ENCODE assay signal across 7 cellular contexts in the genomic region with DNA sequence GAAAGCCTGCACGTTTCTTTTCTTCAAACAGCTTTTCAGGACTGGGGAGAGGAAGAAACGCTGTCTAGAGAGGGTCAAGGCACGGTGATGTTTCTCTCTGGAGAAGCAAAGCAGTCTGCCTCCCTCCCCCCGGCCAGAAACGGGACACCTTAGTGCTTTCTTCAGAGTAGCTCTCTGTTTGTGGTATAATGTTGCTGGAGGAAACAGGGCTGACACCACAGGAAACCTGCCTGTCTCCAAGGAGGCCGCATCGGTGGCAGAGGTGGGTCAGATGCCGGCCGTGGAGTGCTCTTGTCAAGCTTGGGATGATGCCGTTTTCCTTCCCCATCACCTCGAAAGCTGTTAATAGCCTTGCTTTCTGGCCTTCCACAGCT.
DNase-seq lines count a peak whose midpoint lies in the region; ATAC-seq, FAIRE-seq and TF ChIP-seq lines count a peak whose summit lies in the region.

No MANE protein-coding gene starts in this region.

- peak overlapping the region; percentile 83 for H3K4me2 ChIP-seq in PC-9

- peaks cover 5% of the 10 kb centered on the region; the same call in 1 of the 2 replicates for H3K79me2 ChIP-seq in PC-9 (ENCODE audit: low read depth)

- H3K27me3 Mint-ChIP-seq in activated T-helper 2 cell treated with anti-CD3 and anti-CD28 coated beads, Interferon-gamma antibody, Interleukin-2, Interleukin-4, amounts not matched to agents 10 μg/mL and 5 μg/mL and 100 μg/mL, durations not matched to agents 14 hours and 24 hours and 36 hours (ENCODE audit: low read depth) = no peaks in the 10 kb centered on the region
- no peaks in the 10 kb centered on the region for H3K27me3 Mint-ChIP-seq in osteocyte (ENCODE audit: unreplicated experiment)

- no peaks in the 10 kb centered on the region for H4K20me1 ChIP-seq in PC-9 (ENCODE audit: insufficient read depth)

- no peak for TF ChIP-seq POLR2A in H54 (IDR thresholded peaks at IDR 0.05; ENCODE audit: low read depth, low read length)

- peaks cover 9% of the 10 kb centered on the region; the same call in 1 of the 2 replicates for H3K9me3 ChIP-seq in PC-9 (ENCODE audit: insufficient read depth, low read depth)
- H3K9me3 ChIP-seq in thymus (ENCODE audit: control insufficient read depth) = no peaks in the 10 kb centered on the region

- H3K27ac ChIP-seq in PC-9 = peak overlapping the region; percentile 96
- H3K27ac ChIP-seq in thymus (ENCODE audit: low read depth) = peak overlapping the region; percentile 85

- DNase-seq in PC-9 (peak in 1 of 2 experiments; percentile 72), left kidney (ENCODE audit: low read depth, low spot score) (peak; percentile 96), H54 (ENCODE audit: insufficient read length, low spot score) (no peak), osteocyte (ENCODE audit: extremely low spot score, unreplicated experiment) (no peak)
- DNase-seq in activated T-helper 2 cell treated with anti-CD3 and anti-CD28 coated beads, Interferon-gamma antibody, Interleukin-2, Interleukin-4, amounts not matched to agents 10 μg/mL and 5 μg/mL and 100 μg/mL, durations not matched to agents 14 hours and 24 hours and 36 hours (ENCODE audit: low spot score) = peak; percentile 34

- peaks cover 55% of the 10 kb centered on the region for H3K36me3 Mint-ChIP-seq in activated T-helper 2 cell treated with anti-CD3 and anti-CD28 coated beads, Interferon-gamma antibody, Interleukin-2, Interleukin-4, amounts not matched to agents 10 μg/mL and 5 μg/mL and 100 μg/mL, durations not matched to agents 14 hours and 24 hours and 36 hours (ENCODE audit: low read depth)
- H3K36me3 Mint-ChIP-seq in osteocyte (ENCODE audit: unreplicated experiment) = peaks cover 11% of the 10 kb centered on the region

- peaks cover 86% of the 10 kb centered on the region for H3K4me1 ChIP-seq in PC-9 (replicated peaks; ENCODE audit: insufficient read depth)
- H3K4me1 ChIP-seq in thymus (ENCODE audit: control insufficient read depth, insufficient read depth, low read length) = peaks cover 81% of the 10 kb centered on the region

- H3K9me3 Mint-ChIP-seq in activated T-helper 2 cell treated with anti-CD3 and anti-CD28 coated beads, Interferon-gamma antibody, Interleukin-2, Interleukin-4, amounts not matched to agents 10 μg/mL and 5 μg/mL and 100 μg/mL, durations not matched to agents 14 hours and 24 hours and 36 hours = no peaks in the 10 kb centered on the region
- H3K9me3 Mint-ChIP-seq in osteocyte (ENCODE audit: unreplicated experiment) = no peaks in the 10 kb centered on the region

- POLR2A ChIA-PET in PC-9 (lab: Charles Lee; ENCODE audit: unreplicated experiment) = interaction anchor here (0.7 to 1.5 kb wide), 6 partner anchors 8 to 140 kb away, joined by 3 to 18 read pairs (median 8); no protein-coding TSS in a partner anchor

- H3K36me3 ChIP-seq in PC-9 (ENCODE audit: low read depth) (peaks cover 3% of the 10 kb centered on the region; the same call in 1 of the 2 replicates), thymus (ENCODE audit: control insufficient read depth, insufficient read depth) (peaks cover 7% of the 10 kb centered on the region)

- peak overlapping the region; percentile 29; the same call in 1 of the 2 replicates for H3K4me3 ChIP-seq in PC-9
- H3K4me3 ChIP-seq in thymus (ENCODE audit: low read length) = no peak overlapping the region

- TSS peak; percentile 80 for BruUV-seq in PC-9 (replicated peaks; lab: Mats Ljungman, UMichigan)

- no peak for FAIRE-seq in H54 (lab: Jason Lieb, UNC)

- H2AFZ ChIP-seq in PC-9 = no peak overlapping the region

- H3F3A ChIP-seq in PC-9 (ENCODE audit: insufficient read depth, low read depth) = peaks cover 76% of the 10 kb centered on the region

- WGBS in thymus = 2% methylated on average over 11 of the region's 11 CpGs

- H3K27me3 ChIP-seq in PC-9 (ENCODE audit: insufficient read depth, low read depth) = no peaks in the 10 kb centered on the region
- H3K27me3 ChIP-seq in thymus (ENCODE audit: control insufficient read depth, insufficient read depth) = no peaks in the 10 kb centered on the region

- no peak for ATAC-seq in HG02981 (IDR thresholded peaks at IDR 0.05; ENCODE audit: unreplicated experiment)

- CTCF ChIA-PET in PC-9 (lab: Charles Lee) = no interaction called here

- no peaks in the 10 kb centered on the region for H3K9me2 ChIP-seq in PC-9 (ENCODE audit: insufficient read depth)

- intact Hi-C loops in PC-9 (cut with micrococcal nuclease; ENCODE audit: unreplicated experiment) = loop anchor here (1.0 to 5.0 kb wide), 10 partner anchors 8 to 164 kb away; no protein-coding TSS in a partner anchor
- intact Hi-C loops in activated T-helper 2 cell treated with anti-CD3 and anti-CD28 coated beads, Interferon-gamma antibody, Interleukin-2, Interleukin-4, amounts not matched to agents 10 μg/mL and 5 μg/mL and 100 μg/mL, durations not matched to agents 14 hours and 24 hours and 36 hours (cut with micrococcal nuclease) = no loop called here

- H3K4me1 Mint-ChIP-seq in activated T-helper 2 cell treated with anti-CD3 and anti-CD28 coated beads, Interferon-gamma antibody, Interleukin-2, Interleukin-4, amounts not matched to agents 10 μg/mL and 5 μg/mL and 100 μg/mL, durations not matched to agents 14 hours and 24 hours and 36 hours (ENCODE audit: low read depth) = peaks cover 74% of the 10 kb centered on the region
- peaks cover 45% of the 10 kb centered on the region for H3K4me1 Mint-ChIP-seq in osteocyte (ENCODE audit: unreplicated experiment)

- peak overlapping the region; percentile 87 for H3K27ac Mint-ChIP-seq in activated T-helper 2 cell treated with anti-CD3 and anti-CD28 coated beads, Interferon-gamma antibody, Interleukin-2, Interleukin-4, amounts not matched to agents 10 μg/mL and 5 μg/mL and 100 μg/mL, durations not matched to agents 14 hours and 24 hours and 36 hours
- no peak overlapping the region for H3K27ac Mint-ChIP-seq in osteocyte (ENCODE audit: unreplicated experiment)

- TF ChIP-seq CTCF in PC-9 (conservative IDR thresholded peaks at IDR 0.05) = no peak
- no peak for TF ChIP-seq CTCF in osteocyte (IDR thresholded peaks at IDR 0.05)

- no peak overlapping the region for H3K4me3 Mint-ChIP-seq in activated T-helper 2 cell treated with anti-CD3 and anti-CD28 coated beads, Interferon-gamma antibody, Interleukin-2, Interleukin-4, amounts not matched to agents 10 μg/mL and 5 μg/mL and 100 μg/mL, durations not matched to agents 14 hours and 24 hours and 36 hours (ENCODE audit: low read depth)
- no peak overlapping the region for H3K4me3 Mint-ChIP-seq in osteocyte (ENCODE audit: unreplicated experiment)

Comparison
In these comparisons a context has a peak if more than half of its experiments do, and no peak if none do; other contexts are left out.
1. DNase-seq: peak in activated T-helper 2 cell treated with anti-CD3 and anti-CD28 coated beads, Interferon-gamma antibody, Interleukin-2, Interleukin-4, amounts not matched to agents 10 μg/mL and 5 μg/mL and 100 μg/mL, durations not matched to agents 14 hours and 24 hours and 36 hours (single experiment) and left kidney (single experiment); none in H54 (single experiment) and osteocyte (single experiment).